In genomic region chr22:32191021-32191420, GRCh38 we compare ENCODE assay signal across 18 cellular contexts. TPM values are rescaled to one million over a fixed set of nuclear protein-coding genes. Genes with fewer than 3 reads are reported as not detected.
"Had no signal": no experiment of that assay in that cellular context is flagged by ENCODE, and none has a peak within 500 bp of the region (broad histone marks: within the 10 kb centered on the region; RNA-seq: fewer than 3 reads in every experiment).

No MANE protein-coding gene starts in this region.

RNA-seq across cellular contexts. Expression of gene RFPL2, which starts 13.9 kb away (rescaled TPM):
- total RNA-seq: activated naive CD4-positive, alpha-beta T cell treated with anti-CD3 and anti-CD28 coated beads for 36 hours; activated naive CD8-positive, alpha-beta T cell treated with anti-CD3 and anti-CD28 coated beads for 36 hours; activated naive CD8-positive, alpha-beta T cell treated with anti-CD3 and anti-CD28 coated beads, Interleukin-2, amount 10 ng/mL, durations not matched to agents 7 days and 5 days; activated T-cell treated with anti-CD3 and anti-CD28 coated beads, Interleukin-2, amount 50 U/mL, for 4 hours; adrenal gland; aorta; ascending aorta; body of pancreas; bronchial epithelial cell had no signal
- polyA plus RNA-seq: adipose tissue, aorta had no signal

RNA-seq across cellular contexts. Expression of gene C22orf42, which starts 31.9 kb away (rescaled TPM):
- total RNA-seq: activated naive CD4-positive, alpha-beta T cell treated with anti-CD3 and anti-CD28 coated beads for 36 hours; activated naive CD4-positive, alpha-beta T cell treated with anti-CD3 and anti-CD28 coated beads, Interleukin-2, amount 50 U/mL, for 72 hours; activated naive CD8-positive, alpha-beta T cell treated with anti-CD3 and anti-CD28 coated beads for 36 hours; activated naive CD8-positive, alpha-beta T cell treated with anti-CD3 and anti-CD28 coated beads, Interleukin-2, amount 10 ng/mL, durations not matched to agents 7 days and 5 days; activated T-cell treated with anti-CD3 and anti-CD28 coated beads, Interleukin-2, amount 50 U/mL, for 4 hours; activated T-cell treated with anti-CD3 and anti-CD28 coated beads, Interleukin-2, amount 50 U/mL, for 72 hours; activated T-helper 1 cell treated with anti-CD3 and anti-CD28 coated beads, Interleukin-12 subunit alpha, Interleukin-12 subunit beta, Interleukin-2, Interleukin-4 antibody, amounts not matched to agents 30 ng/mL and 10 ng/mL and 1 ng/mL, durations not matched to agents 14 hours and 24 hours and 36 hours; activated T-helper 17 cell treated with anti-CD3 and anti-CD28 coated beads, Interleukin-2, amount 50 U/mL, for 72 hours; activated T-helper 2 cell treated with anti-CD3 and anti-CD28 coated beads, Interferon-gamma antibody, Interleukin-2, Interleukin-4, amounts not matched to agents 10 μg/mL and 5 μg/mL and 100 μg/mL, durations not matched to agents 14 hours and 24 hours and 36 hours; aorta; ascending aorta; astrocyte; breast epithelium; bronchial epithelial cell; cardiac muscle cell had no signal
- polyA plus RNA-seq: aorta, cardiac muscle cell had no signal
